In genomic region chr19:10295305-10295846, GRCh38 we compare ENCODE assay signal across 8 cellular contexts. TPM values are rescaled to one million over a fixed set of nuclear protein-coding genes. Genes with fewer than 3 reads are reported as not detected.
DNase-seq lines count a peak whose midpoint lies in the region; ATAC-seq and FAIRE-seq lines count a peak whose summit lies in the region.

No MANE protein-coding gene starts in this region.

- no peak overlapping the region for H3K27ac ChIP-seq in BLaER1 treated with 17β-estradiol and CSF1 and Interleukin-3, amounts not matched to agents 10 nM and 100 nM
- no peak overlapping the region for H3K27ac ChIP-seq in small intestine (ENCODE audit: low read depth in 1 of 2, low read length in 1 of 2)

- H3K4me3 Mint-ChIP-seq in activated CD4-positive, alpha-beta T cell treated with anti-CD3 and anti-CD28 coated beads, Interleukin-2, amount 10 ng/mL, durations not matched to agents 24 days and 14 days, result peak overlapping the region; percentile 89

- peaks cover 4% of the 10 kb centered on the region for H3K36me3 Mint-ChIP-seq in activated CD4-positive, alpha-beta T cell treated with anti-CD3 and anti-CD28 coated beads, Interleukin-2, amount 10 ng/mL, durations not matched to agents 24 days and 14 days (ENCODE audit: low read depth)

- ATAC-seq in HG02642 (IDR thresholded peaks at IDR 0.05; ENCODE audit: poor library complexity, unreplicated experiment) (peak; percentile 40), esophagus mucosa (peak; percentile 45)

- intact Hi-C loops in activated CD4-positive, alpha-beta T cell treated with anti-CD3 and anti-CD28 coated beads, Interleukin-2, amount 10 ng/mL, durations not matched to agents 24 days and 14 days (cut with micrococcal nuclease), result loop anchor here (1.0 kb wide), 1 partner anchor 9 kb away; the partner anchor contains the start of gene ICAM4

- peaks cover 52 to 72% (median 60%) of the 10 kb centered on the region in 10 experiments for H3K4me1 ChIP-seq in BLaER1 treated with 17β-estradiol and CSF1 and Interleukin-3, amounts not matched to agents 10 nM and 100 nM
- H3K4me1 ChIP-seq in small intestine (ENCODE audit: control insufficient read depth in 2 of 2, insufficient read depth in 1 of 2, low read depth in 1 of 2, low read length in 1 of 2), result peaks cover 0 to 8% of the 10 kb centered on the region in 2 donors

- peak overlapping the region; percentile 26 to 59 (median 40); a peak in 19 of 20 replicates for H3K4me3 ChIP-seq in BLaER1 treated with 17β-estradiol and CSF1 and Interleukin-3, amounts not matched to agents 10 nM and 100 nM
- peak overlapping the region in 1 of 2 donors; percentile 29 for H3K4me3 ChIP-seq in small intestine (ENCODE audit: low read depth in 1 of 2, low read length in 2 of 2)

- H3K9me3 Mint-ChIP-seq in activated CD4-positive, alpha-beta T cell treated with anti-CD3 and anti-CD28 coated beads, Interleukin-2, amount 10 ng/mL, durations not matched to agents 24 days and 14 days, result no peaks in the 10 kb centered on the region

- H3K9ac ChIP-seq in BLaER1 treated with 17β-estradiol and CSF1 and Interleukin-3, amounts not matched to agents 10 nM and 100 nM, result peak overlapping the region in 2 of 11 experiments; percentile 10 to 13; a peak in 2 of 22 replicates

- 1 to 2% (median 2%) methylated on average over 47 to 48 of the region's 48 CpGs for WGBS in small intestine, 3 donors

- FAIRE-seq in small intestine (lab: Jason Lieb, UNC), result no peak

- peaks cover 0 to 15% (median 0%) of the 10 kb centered on the region in 11 experiments; a peak in 7 of 22 replicates for H3K9me3 ChIP-seq in BLaER1 treated with 17β-estradiol and CSF1 and Interleukin-3, amounts not matched to agents 10 nM and 100 nM (replicated peaks in 1 of 11)
- H3K9me3 ChIP-seq in small intestine (ENCODE audit: control insufficient read depth, low read depth), result no peaks in the 10 kb centered on the region

- peaks cover 46% of the 10 kb centered on the region for H3K27me3 Mint-ChIP-seq in activated CD4-positive, alpha-beta T cell treated with anti-CD3 and anti-CD28 coated beads, Interleukin-2, amount 10 ng/mL, durations not matched to agents 24 days and 14 days

- H3K27me3 ChIP-seq in BLaER1 treated with 17β-estradiol and CSF1 and Interleukin-3, amounts not matched to agents 10 nM and 100 nM, result peaks cover 71 to 94% (median 87%) of the 10 kb centered on the region in 11 experiments
- peaks cover 4 to 36% of the 10 kb centered on the region in 2 donors for H3K27me3 ChIP-seq in small intestine (ENCODE audit: control insufficient read depth in 2 of 2, insufficient read depth in 2 of 2, low read length in 2 of 2)

- peaks cover 37% of the 10 kb centered on the region for H3K4me1 Mint-ChIP-seq in activated CD4-positive, alpha-beta T cell treated with anti-CD3 and anti-CD28 coated beads, Interleukin-2, amount 10 ng/mL, durations not matched to agents 24 days and 14 days

- no peaks in the 10 kb centered on the region for H3K36me3 ChIP-seq in BLaER1 treated with 17β-estradiol and CSF1 and Interleukin-3, amounts not matched to agents 10 nM and 100 nM
- no peaks in the 10 kb centered on the region for H3K36me3 ChIP-seq in small intestine (ENCODE audit: control insufficient read depth in 2 of 2, insufficient read depth in 2 of 2, low read length in 2 of 2)

- peak; percentile 93 for DNase-seq in activated CD4-positive, alpha-beta T cell treated with anti-CD3 and anti-CD28 coated beads, Interleukin-2, amount 10 ng/mL, durations not matched to agents 24 days and 14 days
- peak; percentile 63 for DNase-seq in small intestine
- no peak for DNase-seq in NCI-H2107 (lab: John Stamatoyannopoulos, UW)
- DNase-seq in NCI-H524 treated with DMSO at 0.1 percent for 48 hours (lab: John Stamatoyannopoulos, UW), result no peak
- no peak for DNase-seq in NCI-H446 (lab: John Stamatoyannopoulos, UW)

- H3K27ac Mint-ChIP-seq in activated CD4-positive, alpha-beta T cell treated with anti-CD3 and anti-CD28 coated beads, Interleukin-2, amount 10 ng/mL, durations not matched to agents 24 days and 14 days, result peak overlapping the region; percentile 81

- peaks cover 0 to 58% (median 31%) of the 10 kb centered on the region in 11 experiments; a peak in 20 of 22 replicates for H4K20me1 ChIP-seq in BLaER1 treated with 17β-estradiol and CSF1 and Interleukin-3, amounts not matched to agents 10 nM and 100 nM

- H3K4me2 ChIP-seq in BLaER1 treated with 17β-estradiol and CSF1 and Interleukin-3, amounts not matched to agents 10 nM and 100 nM, result peak overlapping the region; percentile 59 to 84 (median 74)

RNA-seq across cellular contexts. Expression of gene ICAM5, which starts 5.6 kb away (rescaled TPM):
- 3.0 and 3.8 TPM in 2 replicates for total RNA-seq in activated CD4-positive, alpha-beta T cell treated with anti-CD3 and anti-CD28 coated beads, Interleukin-2, amount 10 ng/mL, durations not matched to agents 24 days and 14 days
- 1.3 TPM for total RNA-seq in esophagus mucosa
- polyA plus RNA-seq in small intestine, result under 1 TPM in 2 of 3 donors, not detected in 1; 0.52 to 0.54 TPM

RNA-seq across cellular contexts. Expression of gene ICAM4, which starts 8.6 kb away (rescaled TPM):
- 0.71 and 0.79 TPM in 2 replicates for total RNA-seq in activated CD4-positive, alpha-beta T cell treated with anti-CD3 and anti-CD28 coated beads, Interleukin-2, amount 10 ng/mL, durations not matched to agents 24 days and 14 days
- not detected for total RNA-seq in esophagus mucosa
- polyA plus RNA-seq in small intestine, result under 1 TPM in 2 of 3 donors, not detected in 1; 0.54 to 0.58 TPM

RNA-seq across cellular contexts. Expression of gene ZGLP1, which starts 14.2 kb away (rescaled TPM):
- 2.0 and 2.8 TPM in 2 replicates for total RNA-seq in activated CD4-positive, alpha-beta T cell treated with anti-CD3 and anti-CD28 coated beads, Interleukin-2, amount 10 ng/mL, durations not matched to agents 24 days and 14 days
- total RNA-seq in esophagus mucosa, result 1.0 TPM
- 1 to 10 TPM; 6.4 to 9.5 (median 8.9) TPM for polyA plus RNA-seq in small intestine

RNA-seq across cellular contexts. Expression of gene FDX2, which starts 20.4 kb away (rescaled TPM):
- 23.9 and 24.9 TPM in 2 replicates for total RNA-seq in activated CD4-positive, alpha-beta T cell treated with anti-CD3 and anti-CD28 coated beads, Interleukin-2, amount 10 ng/mL, durations not matched to agents 24 days and 14 days
- 11.3 TPM for total RNA-seq in esophagus mucosa
- 10 to 100 TPM; 15.1 to 22.9 (median 19.9) TPM for polyA plus RNA-seq in small intestine

RNA-seq across cellular contexts. Expression of gene ICAM1, which starts 24.5 kb away (rescaled TPM):
- 81.5 and 82.1 TPM in 2 replicates for total RNA-seq in activated CD4-positive, alpha-beta T cell treated with anti-CD3 and anti-CD28 coated beads, Interleukin-2, amount 10 ng/mL, durations not matched to agents 24 days and 14 days
- total RNA-seq in esophagus mucosa, result 3.5 TPM
- 10 to 100 TPM in 1 of 3 donors, 1 to 10 TPM in 2; 1.6 to 18.2 (median 4.9) TPM for polyA plus RNA-seq in small intestine

Comparison
In these comparisons a context has a peak if more than half of its experiments do, and no peak if none do; other contexts are left out.
1. DNase-seq: peak in activated CD4-positive, alpha-beta T cell treated with anti-CD3 and anti-CD28 coated beads, Interleukin-2, amount 10 ng/mL, durations not matched to agents 24 days and 14 days (single experiment) and small intestine (single experiment); none in NCI-H2107 (single experiment), NCI-H524 treated with DMSO at 0.1 percent for 48 hours (single experiment) and NCI-H446 (0 of 2).